ENCODE assay signal across 7 cellular contexts in genomic region chr11:697028-697491, GRCh38. TPM values are rescaled to one million over a fixed set of nuclear protein-coding genes. Genes with fewer than 3 reads are reported as not detected.
DNase-seq lines count a peak whose midpoint lies in the region; ATAC-seq and TF ChIP-seq lines count a peak whose summit lies in the region.

No MANE protein-coding gene starts in this region.

- H3K36me3 ChIP-seq in Panc1 (ENCODE audit: control insufficient read depth, insufficient read depth, low read length) (no peaks in the 10 kb centered on the region), skeletal muscle tissue (ENCODE audit: control insufficient read depth in 3 of 3, insufficient read depth in 3 of 3, low read length in 3 of 3) (peaks cover 8 to 15% (median 11%) of the 10 kb centered on the region in 3 donors)

- TF ChIP-seq CTCF in GM12875 (IDR thresholded peaks at IDR 0.05; ENCODE audit: borderline replicate concordance, insufficient read depth, low read depth, low read length) (no peak), Panc1 (IDR thresholded peaks at IDR 0.05) (no peak)

- no TSS peak for BruUV-seq in Panc1 (replicated peaks; lab: Mats Ljungman, UMichigan)

- ATAC-seq in Panc1 (no peak), GM21447 (IDR thresholded peaks at IDR 0.05; ENCODE audit: unreplicated experiment) (no peak), HG03039 (IDR thresholded peaks at IDR 0.05; ENCODE audit: unreplicated experiment) (no peak)

- no peaks in the 10 kb centered on the region for H3K9me3 ChIP-seq in Panc1 (ENCODE audit: control insufficient read depth, insufficient read depth, low read depth, low read length)
- H3K9me3 ChIP-seq in skeletal muscle tissue (ENCODE audit: control insufficient read depth in 3 of 3, low read length in 3 of 3), result no peaks in the 10 kb centered on the region

- intact Hi-C loops in Panc1 (cut with micrococcal nuclease; ENCODE audit: unreplicated experiment), result loop anchor here (2.0 kb wide), 1 partner anchor 68 kb away; no protein-coding TSS in a partner anchor

- H3K4me3 ChIP-seq in GM12875 (ENCODE audit: low read depth, low read length) (peak overlapping the region; percentile 87), Panc1 (ENCODE audit: low read depth in 2 of 2, low read length in 2 of 2) (peak overlapping the region; percentile 75 to 78), skeletal muscle tissue (ENCODE audit: low read length in 3 of 3) (peak overlapping the region; percentile 7 to 54 (median 30))

- CTCF ChIA-PET in Panc1 (lab: Charles Lee), result interaction anchor here (0.7 to 2.1 kb wide), 7 partner anchors 8 to 711 kb away, joined by 3 to 7 read pairs (median 5); no protein-coding TSS in a partner anchor

- H3K4me1 ChIP-seq in Panc1 (ENCODE audit: control insufficient read depth, insufficient read depth, low read length), result peaks cover 46% of the 10 kb centered on the region
- peaks cover 31 to 46% (median 46%) of the 10 kb centered on the region in 3 donors for H3K4me1 ChIP-seq in skeletal muscle tissue (ENCODE audit: control insufficient read depth in 3 of 3, insufficient read depth in 3 of 3, low read length in 3 of 3)

- in situ Hi-C loops in Panc1 (cut with HindIII; ENCODE audit: low pct_unique_long_range_greater_than_20kb, low sequenced_read_pairs), result no loop called here

- H3K9ac ChIP-seq in skeletal muscle tissue (ENCODE audit: low read depth in 1 of 3, low read length in 3 of 3), result peak overlapping the region in 2 of 3 donors; percentile 85 to 96

- POLR2A ChIA-PET in Panc1 (lab: Charles Lee), result interaction anchor here (0.5 to 0.7 kb wide), 4 partner anchors 10 to 175 kb away, joined by 3 to 8 read pairs (median 4); no protein-coding TSS in a partner anchor

- H3K27me3 ChIP-seq in Panc1 (ENCODE audit: control insufficient read depth, insufficient read depth, low read length) (no peaks in the 10 kb centered on the region), skeletal muscle tissue (ENCODE audit: control insufficient read depth in 3 of 3, insufficient read depth in 3 of 3, low read length in 3 of 3) (no peaks in the 10 kb centered on the region)

- peak overlapping the region; percentile 96 for H3K27ac ChIP-seq in Panc1 (ENCODE audit: low read length)
- H3K27ac ChIP-seq in skeletal muscle tissue (ENCODE audit: low read depth, low read length), result peak overlapping the region; percentile 98

- DNase-seq in Panc1 (ENCODE audit: low read depth, low spot score) (no peak), fibroblast of gingiva (ENCODE audit: low read depth) (peak; percentile 88), H4 (ENCODE audit: low spot score) (no peak)

RNA-seq across cellular contexts. Expression of gene TMEM80, which starts 1.4 kb away (rescaled TPM):
- total RNA-seq in Panc1 (2021; ENCODE audit: unreplicated experiment) (45.2 TPM), skeletal muscle tissue (5.7 TPM)
- 35.2 TPM for polyA plus RNA-seq in Panc1 (2012; ENCODE audit: insufficient read length)
- total RNA-seq in H4 (2014; rRNA removed; shearing (Covaris generic)), result 15.8 and 16.4 TPM in 2 replicates

RNA-seq across cellular contexts. Expression of gene DEAF1, which starts 2.0 kb away (rescaled TPM):
- total RNA-seq in Panc1 (2021; ENCODE audit: unreplicated experiment) (105 TPM), skeletal muscle tissue (17.2 TPM)
- polyA plus RNA-seq in Panc1 (2012; ENCODE audit: insufficient read length), result 143 TPM
- total RNA-seq in H4 (2014; rRNA removed; shearing (Covaris generic)), result 24.9 and 29.9 TPM in 2 replicates

RNA-seq across cellular contexts. Expression of gene EPS8L2, which starts 9.0 kb away (rescaled TPM):
- 256 TPM for total RNA-seq in Panc1 (2021; ENCODE audit: unreplicated experiment)
- 495 TPM for polyA plus RNA-seq in Panc1 (2012; ENCODE audit: insufficient read length)
- total RNA-seq in skeletal muscle tissue, result 1.0 TPM
- total RNA-seq in H4 (2014; rRNA removed; shearing (Covaris generic)), result 0.12 TPM in 1 of 2 replicates, not detected in the other

RNA-seq across cellular contexts. Expression of gene TALDO1, which starts 50.2 kb away (rescaled TPM):
- total RNA-seq in Panc1 (2021; ENCODE audit: unreplicated experiment) (257 TPM), skeletal muscle tissue (78.3 TPM)
- 397 TPM for polyA plus RNA-seq in Panc1 (2012; ENCODE audit: insufficient read length)
- 600 and 603 TPM in 2 replicates for total RNA-seq in H4 (2014; rRNA removed; shearing (Covaris generic))

RNA-seq across cellular contexts. Expression of gene DRD4, which starts 60.0 kb away (rescaled TPM):
- total RNA-seq in Panc1 (2021; ENCODE audit: unreplicated experiment) (0.95 TPM), skeletal muscle tissue (not detected)
- polyA plus RNA-seq in Panc1 (2012; ENCODE audit: insufficient read length), result 3.0 TPM
- not detected in 2 replicates for total RNA-seq in H4 (2014; rRNA removed; shearing (Covaris generic))

Comparison
In these comparisons a context has a peak if more than half of its experiments do, and no peak if none do; other contexts are left out.
1. H3K4me3 ChIP-seq: peak in every context shown above with its lines; median percentile 87 in GM12875; 76 in Panc1; 30 in skeletal muscle tissue.
2. RNA of gene EPS8L2, which starts 9.0 kb away (total RNA-seq): 256 TPM in Panc1 (single experiment); 1.0 TPM in skeletal muscle tissue (single experiment) and 0.12 TPM in H4; every median in the first group is over 100 times any median in the second.